ENCODE assay signal across 12 cellular contexts in genomic region chr3:38168988-38169363, GRCh38. TPM values are rescaled to one million over a fixed set of nuclear protein-coding genes. Genes with fewer than 3 reads are reported as not detected.
DNase-seq lines count a peak whose midpoint lies in the region; ATAC-seq and TF ChIP-seq lines count a peak whose summit lies in the region.
"Had no signal": no experiment of that assay in that cellular context is flagged by ENCODE, and none has a peak within 500 bp of the region (broad histone marks: within the 10 kb centered on the region; RNA-seq: fewer than 3 reads in every experiment).

No MANE protein-coding gene starts in this region.

- in situ Hi-C loops in astrocyte of the spinal cord (cut with HindIII; ENCODE audit: low sequenced_read_pairs): no loop called here

- TF ChIP-seq EP300 in SK-N-SH (IDR thresholded peaks at IDR 0.05; ENCODE audit: borderline replicate concordance in 1 of 2, low read depth in 1 of 2, low read length in 1 of 2): no peak

- peaks cover 0 to 4% of the 10 kb centered on the region in 2 experiments for H3K36me3 ChIP-seq in SK-N-SH (replicated peaks in 1 of 2; ENCODE audit: control insufficient read depth in 1 of 2, insufficient read depth in 2 of 2, low read length in 1 of 2)
- H3K36me3 ChIP-seq: HAP-1, right lobe of liver, tibial artery had no signal

- ATAC-seq in SK-N-SH treated with all-trans-retinoic acid at 6 μM for 48 hours: no peak
- ATAC-seq in HG02938 (IDR thresholded peaks at IDR 0.05; ENCODE audit: unreplicated experiment): no peak
- ATAC-seq in HG02973 (IDR thresholded peaks at IDR 0.05; ENCODE audit: unreplicated experiment): no peak
- no peak for ATAC-seq in left lobe of liver
- ATAC-seq: right lobe of liver had no signal

- CTCF ChIA-PET in SK-N-SH (lab: Yijun Ruan, JAX): no interaction called here

- no peak for TF ChIP-seq RAD21 in SK-N-SH (IDR thresholded peaks at IDR 0.05; ENCODE audit: low read length)

- H3K79me2 ChIP-seq in SK-N-SH (ENCODE audit: insufficient read depth): peaks cover 86% of the 10 kb centered on the region

- WGBS in SK-N-SH (ENCODE audit: low lambda C conversion rate): 22% methylated on average over 1 of the region's 1 CpG

- H4K20me1 ChIP-seq in SK-N-SH (ENCODE audit: insufficient read depth): peaks cover 38% of the 10 kb centered on the region

- peaks cover 38% of the 10 kb centered on the region for H3F3A ChIP-seq in SK-N-SH (replicated peaks; ENCODE audit: insufficient read depth)

- no peak overlapping the region for H2AFZ ChIP-seq in SK-N-SH (ENCODE audit: low read depth)

- POLR2A ChIA-PET in SK-N-SH (lab: Yijun Ruan, JAX): no interaction called here

- H3K27ac ChIP-seq in SK-N-SH (ENCODE audit: low read depth in 2 of 2, low read length in 1 of 2): peak overlapping the region in 1 of 2 experiments; percentile 97; a peak in 2 of 4 replicates
- H3K27ac ChIP-seq: 22Rv1, right lobe of liver had no signal

- DNase-seq in SK-N-SH: no peak
- DNase-seq in M059J (ENCODE audit: low read depth): peak; percentile 78
- DNase-seq in astrocyte of the spinal cord (ENCODE audit: low read depth, low spot score): no peak
- peak; percentile 31 for DNase-seq in non-pigmented ciliary epithelial cell (ENCODE audit: low read depth)
- DNase-seq in left lobe of liver (ENCODE audit: low spot score): no peak
- DNase-seq: right lobe of liver, tibial artery had no signal

- H3K9ac ChIP-seq in SK-N-SH: peak overlapping the region; percentile 67

- TF ChIP-seq CTCF in SK-N-SH (IDR thresholded peaks at IDR 0.05) (no peak), astrocyte of the spinal cord (IDR thresholded peaks at IDR 0.05; ENCODE audit: low read depth, low read length) (no peak)

- peak overlapping the region in 1 of 2 experiments; percentile 89; a peak in 2 of 4 replicates for H3K4me3 ChIP-seq in SK-N-SH (ENCODE audit: low read depth in 2 of 2, low read length in 1 of 2)
- H3K4me3 ChIP-seq in astrocyte of the spinal cord (ENCODE audit: low read depth, low read length): peak overlapping the region; percentile 8
- H3K4me3 ChIP-seq: HAP-1, right lobe of liver, tibial artery had no signal

- no peaks in the 10 kb centered on the region for H3K9me3 ChIP-seq in SK-N-SH
- H3K9me3 ChIP-seq: HAP-1, right lobe of liver, tibial artery had no signal

- H3K27me3 ChIP-seq in SK-N-SH (ENCODE audit: insufficient read depth): no peaks in the 10 kb centered on the region
- H3K27me3 ChIP-seq: right lobe of liver, tibial artery had no signal

- H3K4me2 ChIP-seq in SK-N-SH: peak overlapping the region; percentile 86

- H3K4me1 ChIP-seq in SK-N-SH (ENCODE audit: control insufficient read depth in 1 of 2, insufficient read depth in 2 of 2, low read depth in 1 of 2, low read length in 1 of 2): peaks cover 11 to 12% of the 10 kb centered on the region in 2 experiments; a peak in 3 of 4 replicates

- H3K9me2 ChIP-seq in SK-N-SH: no peaks in the 10 kb centered on the region

TF ChIP-seq in SK-N-SH, 30 proteins besides CTCF, POLR2A, EP300 and RAD21:
- TF ChIP-seq RCOR1 (IDR thresholded peaks at IDR 0.05; ENCODE audit: low read length): no peak
- TF ChIP-seq TCF12 (IDR thresholded peaks at IDR 0.05): 0 out of 2 replicates have a peak, but pooled peaks have one; percentile 2
- TF ChIP-seq PBX3 (IDR thresholded peaks at IDR 0.05): peak; percentile 58

TF ChIP-seq in SK-N-SH treated with all-trans-retinoic acid at 6 μM for 48 hours, 23 proteins besides CTCF, POLR2A, EP300 and RAD21:
- TF ChIP-seq SNAI2 (CRISPR knock-in tag; IDR thresholded peaks at IDR 0.05) (no peak), ZFP3 (CRISPR knock-in tag; IDR thresholded peaks at IDR 0.05) (no peak), GLIS3 (CRISPR knock-in tag; IDR thresholded peaks at IDR 0.05) (no peak), OSR1 (CRISPR knock-in tag; IDR thresholded peaks at IDR 0.05) (no peak), ESRRG (CRISPR knock-in tag; IDR thresholded peaks at IDR 0.05) (no peak), ZFP30 (CRISPR knock-in tag; IDR thresholded peaks at IDR 0.05) (no peak), PPARA (CRISPR knock-in tag; IDR thresholded peaks at IDR 0.05; ENCODE audit: borderline replicate concordance) (no peak), ARNTL (CRISPR knock-in tag; IDR thresholded peaks at IDR 0.05; ENCODE audit: borderline replicate concordance, low read depth) (no peak), TOX (CRISPR knock-in tag; IDR thresholded peaks at IDR 0.05; ENCODE audit: borderline replicate concordance) (no peak), ZNF8 (CRISPR knock-in tag; IDR thresholded peaks at IDR 0.05) (no peak)

RNA-seq across cellular contexts. Expression of gene OXSR1, which starts 3.6 kb away (rescaled TPM):
- polyA plus RNA-seq in SK-N-SH (2012; rRNA removed): 22.3 and 31.9 TPM in 2 replicates
- 28.5 and 30.6 TPM in 2 replicates for polyA plus RNA-seq in SK-N-SH (2012; cell fraction: cytosol; rRNA removed)
- 17.1 and 30.4 TPM in 2 replicates for polyA plus RNA-seq in SK-N-SH (2012; cell fraction: nucleus; rRNA removed)
- total RNA-seq in M059J (2014; rRNA removed; shearing (Covaris generic)): 28.2 and 47.4 TPM in 2 replicates
- 12.1 TPM for total RNA-seq in left lobe of liver

RNA-seq across cellular contexts. Expression of gene MYD88, which starts 30.5 kb away (rescaled TPM):
- polyA plus RNA-seq in SK-N-SH (2012; rRNA removed): 24.0 and 26.9 TPM in 2 replicates
- 22.7 and 23.9 TPM in 2 replicates for polyA plus RNA-seq in SK-N-SH (2012; cell fraction: cytosol; rRNA removed)
- 34.1 and 42.3 TPM in 2 replicates for polyA plus RNA-seq in SK-N-SH (2012; cell fraction: nucleus; rRNA removed)
- 12.9 and 14.1 TPM in 2 replicates for total RNA-seq in M059J (2014; rRNA removed; shearing (Covaris generic))
- total RNA-seq in left lobe of liver: 37.5 TPM

RNA-seq across cellular contexts. Expression of gene ACAA1, which starts 32.0 kb away (rescaled TPM):
- 86.4 and 101 TPM in 2 replicates for polyA plus RNA-seq in SK-N-SH (2012; rRNA removed)
- polyA plus RNA-seq in SK-N-SH (2012; cell fraction: cytosol; rRNA removed): 60.4 and 61.4 TPM in 2 replicates
- 220 and 261 TPM in 2 replicates for polyA plus RNA-seq in SK-N-SH (2012; cell fraction: nucleus; rRNA removed)
- total RNA-seq in M059J (2014; rRNA removed; shearing (Covaris generic)): 10.0 and 13.2 TPM in 2 replicates
- total RNA-seq in left lobe of liver: 479 TPM

Comparison
In these comparisons a context has a peak if more than half of its experiments do, and no peak if none do; other contexts are left out.
1. DNase-seq: peak in M059J (single experiment) and non-pigmented ciliary epithelial cell (single experiment); none in SK-N-SH (single experiment), astrocyte of the spinal cord (single experiment) and left lobe of liver (single experiment).
2. RNA of gene ACAA1, which starts 32.0 kb away (total RNA-seq): 479 TPM in left lobe of liver (single experiment); 10.0 to 13.2 TPM in M059J; every median in the first group is over 10 times any median in the second.